ENCODE assay signal across 8 cellular contexts in genomic region chr22:26428515-26429457, GRCh38. TPM values are rescaled to one million over a fixed set of nuclear protein-coding genes. Genes with fewer than 3 reads are reported as not detected.
A peak's percentile ranks its signal among the peaks of the same experiment; 100 is the strongest.
DNase-seq lines count a peak whose midpoint lies in the region; ATAC-seq and TF ChIP-seq lines count a peak whose summit lies in the region.

ASPHD2 (plus strand) TSS chr22:26429260; CDS start chr22:26433616, 4,356 bp downstream.

- H3K9me3 ChIP-seq in liver (ENCODE audit: control insufficient read depth in 4 of 4, low read length in 3 of 4): peaks cover 0 to under 1% (median under 1%) of the 10 kb centered on the region in 4 donors

- H3K4me1 ChIP-seq in liver (ENCODE audit: control insufficient read depth in 4 of 4, insufficient read depth in 4 of 4, low read length in 3 of 4): peaks cover 1 to 7% (median 6%) of the 10 kb centered on the region in 4 donors

- WGBS in liver: 2% methylated on average over 96 of the region's 96 CpGs

- peaks cover 0 to 7% (median 3%) of the 10 kb centered on the region in 4 donors for H3K27me3 ChIP-seq in liver (ENCODE audit: control insufficient read depth in 4 of 4, insufficient read depth in 4 of 4, low read length in 3 of 4)

- TF ChIP-seq CTCF in liver (IDR thresholded peaks at IDR 0.05; ENCODE audit: low read depth, low read length, missing input control): no peak

- ATAC-seq in GM18868 (IDR thresholded peaks at IDR 0.05; ENCODE audit: unreplicated experiment) (peak; percentile 71), HG03095 (IDR thresholded peaks at IDR 0.05; ENCODE audit: unreplicated experiment) (peak; percentile 60)

- peak within 1 kb of the TSS in 1 of 2 donors; percentile 39 for H3K9ac ChIP-seq in liver (ENCODE audit: low read depth in 1 of 2, low read length in 2 of 2)

- H3K27ac ChIP-seq in cingulate gyrus (ENCODE audit: low read depth, low read length) (peak within 1 kb of the TSS; percentile 77), liver (ENCODE audit: low read depth in 1 of 2, low read length in 2 of 2) (peak within 1 kb of the TSS; percentile 29 to 49)

- TF ChIP-seq RAD21 in liver (IDR thresholded peaks at IDR 0.05): no peak

- no peaks in the 10 kb centered on the region for H3K36me3 ChIP-seq in liver (ENCODE audit: control insufficient read depth in 4 of 4, insufficient read depth in 3 of 4, low read depth in 1 of 4, low read length in 3 of 4)

- in situ Hi-C loops in ACHN (cut with HindIII; ENCODE audit: low pct_ligation_motif_present, low pct_unique_long_range_greater_than_20kb, low sequenced_read_pairs): no loop called here

- H3K4me3 ChIP-seq in liver (ENCODE audit: low read depth in 1 of 3, low read length in 3 of 3): peak within 1 kb of the TSS; percentile 70 to 77 (median 71)

- DNase-seq in ACHN (peak; percentile 84), NCI-H446 treated with DMSO at 0.1 percent for 48 hours (lab: John Stamatoyannopoulos, UW) (peak; percentile 52)
- peak; percentile 74 to 78 for DNase-seq in activated CD4-positive, alpha-beta T cell treated with anti-CD3 and anti-CD28 coated beads for 4 hours
- peak; percentile 56 to 66 for DNase-seq in stimulated activated CD4-positive, alpha-beta T cell treated with anti-CD3 and anti-CD28 coated beads, Interleukin-2, amount 100 ng/mL, for 48 hours

TF ChIP-seq in liver, 16 proteins besides CTCF, POLR2A, EP300 and RAD21:
- TF ChIP-seq EGR1 (IDR thresholded peaks at IDR 0.05; ENCODE audit: low read depth in 2 of 2) (no peak), NR2F2 (IDR thresholded peaks at IDR 0.05) (no peak), YY1 (IDR thresholded peaks at IDR 0.05) (no peak), TAF1 (conservative IDR thresholded peaks at IDR 0.05) (no peak), JUND (IDR thresholded peaks at IDR 0.05) (no peak), FOXA1 (IDR thresholded peaks at IDR 0.05) (no peak), RXRA (IDR thresholded peaks at IDR 0.05) (no peak), ATF3 (IDR thresholded peaks at IDR 0.05) (no peak), REST (IDR thresholded peaks at IDR 0.05) (no peak), SP1 (IDR thresholded peaks at IDR 0.05) (no peak), ZBTB33 (IDR thresholded peaks at IDR 0.05) (no peak), HNF4G (IDR thresholded peaks at IDR 0.05) (no peak), MAX (IDR thresholded peaks at IDR 0.05) (no peak), FOXA2 (IDR thresholded peaks at IDR 0.05) (no peak), GABPA (IDR thresholded peaks at IDR 0.05 in 1 of 2, conservative IDR thresholded peaks at IDR 0.05 in 1 of 2) (no peak), HNF4A (conservative IDR thresholded peaks at IDR 0.05) (no peak)

RNA-seq across cellular contexts. Expression of gene ASPHD2, which starts in this region (rescaled TPM):
- total RNA-seq in liver: under 1 TPM; 0.17 to 0.47 TPM
- polyA plus RNA-seq in liver: under 1 TPM; 0.12 to 0.19 TPM

Comparison
In these comparisons a context has a peak if more than half of its experiments do, and no peak if none do; other contexts are left out.
1. Peak in every context shown above with its lines: DNase-seq, ATAC-seq, H3K4me3 ChIP-seq and H3K27ac ChIP-seq.